23 cellular contexts compared by ENCODE assay signal in genomic region chr2:73217826-73218225, GRCh38. TPM values are rescaled to one million over a fixed set of nuclear protein-coding genes. Genes with fewer than 3 reads are reported as not detected.
A peak's percentile ranks its signal among the peaks of the same experiment; 100 is the strongest.
DNase-seq lines count a peak whose midpoint lies in the region; ATAC-seq and TF ChIP-seq lines count a peak whose summit lies in the region.
"Had no signal": no experiment of that assay in that cellular context is flagged by ENCODE, and none has a peak within 500 bp of the region (broad histone marks: within the 10 kb centered on the region; RNA-seq: fewer than 3 reads in every experiment).

No MANE protein-coding gene starts in this region.

- H3F3A ChIP-seq in PC-3 (ENCODE audit: low read length, unreplicated experiment): no peaks in the 10 kb centered on the region

- H3K9ac ChIP-seq in PC-3 (ENCODE audit: low read length): no peak overlapping the region

- H3K27me3 ChIP-seq in left ventricle myocardium inferior (ENCODE audit: low read depth) (no peaks in the 10 kb centered on the region), heart left ventricle (no peaks in the 10 kb centered on the region), PC-3 (ENCODE audit: low read length) (no peaks in the 10 kb centered on the region)
- H3K27me3 ChIP-seq: BE2C, SJSA1 had no signal

- H3K4me1 ChIP-seq in left ventricle myocardium inferior: peaks cover 38% of the 10 kb centered on the region
- peaks cover 0 to 28% (median 11%) of the 10 kb centered on the region in 12 donors for H3K4me1 ChIP-seq in heart left ventricle
- peaks cover 25% of the 10 kb centered on the region for H3K4me1 ChIP-seq in PC-3 (ENCODE audit: insufficient read depth, low read length)
- H3K4me1 ChIP-seq: BE2C had no signal

- H3K27me3 Mint-ChIP-seq in nephron (ENCODE audit: low read depth): no peaks in the 10 kb centered on the region

- peak overlapping the region in 2 of 3 experiments; percentile 25 to 37 for H3K4me3 Mint-ChIP-seq in nephron
- H3K4me3 Mint-ChIP-seq in stimulated activated effector memory CD8-positive, alpha-beta T cell treated with anti-CD3 and anti-CD28 coated beads, Interleukin-12 subunit alpha, Interleukin-12 subunit beta, amount 100 ng/mL, for 72 hours: no peak overlapping the region
- H3K4me3 Mint-ChIP-seq: GM23338 had no signal

- H3K9me3 ChIP-seq in left ventricle myocardium inferior (replicated peaks) (no peaks in the 10 kb centered on the region), heart left ventricle (no peaks in the 10 kb centered on the region), PC-3 (ENCODE audit: low read length) (no peaks in the 10 kb centered on the region)
- H3K9me3 ChIP-seq: BE2C, SJSA1 had no signal

- intact Hi-C loops in left ventricle myocardium inferior (cut with micrococcal nuclease): no loop called here
- intact Hi-C loops in heart left ventricle (cut with DNase I): no loop called here
- intact Hi-C loops in PC-3 (cut with micrococcal nuclease): no loop called here
- intact Hi-C loops in left colon (cut with DNase I, micrococcal nuclease): no loop called here

- CTCF ChIA-PET in PC-3 (lab: Charles Lee): no interaction called here

- POLR2A ChIA-PET in PC-3 (lab: Charles Lee; ENCODE audit: unreplicated experiment): no interaction called here

- H3K79me2 ChIP-seq in PC-3 (ENCODE audit: low read length): peaks cover 51% of the 10 kb centered on the region

- no TSS peak for BruUV-seq in PC-3 (replicated peaks; lab: Mats Ljungman, UMichigan)

- DNase-seq in left ventricle myocardium inferior (no peak), heart left ventricle (no peak), PC-3 (peak; percentile 19), DMS153 (lab: John Stamatoyannopoulos, UW) (no peak), left colon (no peak)
- DNase-seq in stimulated activated effector memory CD8-positive, alpha-beta T cell treated with anti-CD3 and anti-CD28 coated beads, Interleukin-12 subunit alpha, Interleukin-12 subunit beta, amount 100 ng/mL, for 72 hours (ENCODE audit: low spot score in 2 of 2): no peak
- DNase-seq: BE2C, COR-L47, HCEC 1CT, KG1, NCI-H1105 treated with DMSO at 0.1 percent for 48 hours, NCI-H1694, NCI-H2081, NCI-H2171, NCI-H446, NCI-H526 treated with DMSO at 0.1 percent for 48 hours, OCI-M1 had no signal

- no peak for TF ChIP-seq POLR2A in heart left ventricle (IDR thresholded peaks at IDR 0.05)

- H3K27ac Mint-ChIP-seq in nephron: no peak overlapping the region
- peak overlapping the region; percentile 67 for H3K27ac Mint-ChIP-seq in stimulated activated effector memory CD8-positive, alpha-beta T cell treated with anti-CD3 and anti-CD28 coated beads, Interleukin-12 subunit alpha, Interleukin-12 subunit beta, amount 100 ng/mL, for 72 hours
- H3K27ac Mint-ChIP-seq: GM23338 had no signal

- 83 to 97% (median 86%) methylated on average over 2 of the region's 2 CpGs for WGBS in heart left ventricle, 4 donors

- peaks cover 20% of the 10 kb centered on the region for H3K4me1 Mint-ChIP-seq in nephron
- H3K4me1 Mint-ChIP-seq in stimulated activated effector memory CD8-positive, alpha-beta T cell treated with anti-CD3 and anti-CD28 coated beads, Interleukin-12 subunit alpha, Interleukin-12 subunit beta, amount 100 ng/mL, for 72 hours: peaks cover 29% of the 10 kb centered on the region

- peaks cover 13% of the 10 kb centered on the region for H3K36me3 Mint-ChIP-seq in nephron (ENCODE audit: low read depth)
- H3K36me3 Mint-ChIP-seq in stimulated activated effector memory CD8-positive, alpha-beta T cell treated with anti-CD3 and anti-CD28 coated beads, Interleukin-12 subunit alpha, Interleukin-12 subunit beta, amount 100 ng/mL, for 72 hours: peaks cover 37% of the 10 kb centered on the region

- H3K4me3 ChIP-seq in left ventricle myocardium inferior (no peak overlapping the region), heart left ventricle (no peak overlapping the region), PC-3 (ENCODE audit: low read length) (no peak overlapping the region)
- H3K4me3 ChIP-seq: GM23338, SJSA1 had no signal

- H3K27ac ChIP-seq in left ventricle myocardium inferior (replicated peaks) (peak overlapping the region; percentile 46), heart left ventricle (peak overlapping the region in 1 of 12 donors; percentile 19), PC-3 (ENCODE audit: low read length) (no peak overlapping the region)
- H3K27ac ChIP-seq: SJSA1 had no signal

- no peaks in the 10 kb centered on the region for H3K9me3 Mint-ChIP-seq in nephron
- H3K9me3 Mint-ChIP-seq in stimulated activated effector memory CD8-positive, alpha-beta T cell treated with anti-CD3 and anti-CD28 coated beads, Interleukin-12 subunit alpha, Interleukin-12 subunit beta, amount 100 ng/mL, for 72 hours: no peaks in the 10 kb centered on the region
- H3K9me3 Mint-ChIP-seq: GM23338 had no signal

- H3K36me3 ChIP-seq in left ventricle myocardium inferior: peaks cover 31% of the 10 kb centered on the region
- H3K36me3 ChIP-seq in heart left ventricle: peaks cover 0 to 37% (median 27%) of the 10 kb centered on the region in 9 donors
- H3K36me3 ChIP-seq in PC-3 (ENCODE audit: low read depth, low read length): peaks cover 8% of the 10 kb centered on the region; the same call in 1 of the 2 replicates
- H3K36me3 ChIP-seq: BE2C had no signal

- TF ChIP-seq CTCF in left ventricle myocardium inferior (IDR thresholded peaks at IDR 0.05; ENCODE audit: borderline replicate concordance) (no peak), heart left ventricle (IDR thresholded peaks at IDR 0.05) (no peak), PC-3 (conservative IDR thresholded peaks at IDR 0.05; ENCODE audit: low read depth, low read length) (no peak), nephron (IDR thresholded peaks at IDR 0.05; ENCODE audit: unreplicated experiment in 3 of 3) (no peak)

- no peaks in the 10 kb centered on the region for H4K20me1 ChIP-seq in PC-3 (ENCODE audit: low read length)

- ATAC-seq in heart left ventricle: no peak
- ATAC-seq in PC-3: no peak
- ATAC-seq in stimulated activated effector memory CD8-positive, alpha-beta T cell treated with anti-CD3 and anti-CD28 coated beads, Interleukin-12 subunit alpha, Interleukin-12 subunit beta, amount 100 ng/mL, for 72 hours: no peak
- no peak for ATAC-seq in left colon
- ATAC-seq: GM23338, Right ventricle myocardium inferior had no signal

- no peak overlapping the region for H2AFZ ChIP-seq in PC-3 (ENCODE audit: low read length)
- H2AFZ ChIP-seq: GM23338 had no signal

- H3K4me2 ChIP-seq in PC-3 (ENCODE audit: low read length): peak overlapping the region; percentile 15; the same call in 1 of the 2 replicates
- H3K4me2 ChIP-seq: GM23338 had no signal

- H3K9me2 ChIP-seq in PC-3 (replicated peaks; ENCODE audit: low read length): no peaks in the 10 kb centered on the region

RNA-seq across cellular contexts. Expression of gene SMYD5, which starts 3.8 kb away (rescaled TPM):
- total RNA-seq in left ventricle myocardium inferior (18.2 TPM), heart left ventricle (10 to 100 TPM; 14.0 to 26.8 (median 20.0) TPM), PC-3 (2014; rRNA removed) (47.1 and 49.4 TPM in 2 replicates), left colon (10 to 100 TPM in 1 of 2 donors, 1 to 10 TPM in 1; 9.2 to 14.4 TPM)
- 10 to 100 TPM; 14.4 to 29.2 TPM for polyA plus RNA-seq in heart left ventricle

RNA-seq across cellular contexts. Expression of gene PRADC1, which starts 15.2 kb away (rescaled TPM):
- 97.4 TPM for total RNA-seq in left ventricle myocardium inferior
- 100 to 1,000 TPM in 2 of 9 donors, 10 to 100 TPM in 7; 57.2 to 153 (median 85.1) TPM for total RNA-seq in heart left ventricle
- polyA plus RNA-seq in heart left ventricle: 100 to 1,000 TPM in 1 of 2 donors, 10 to 100 TPM in 1; 90.8 to 155 TPM
- 62.5 and 65.7 TPM in 2 replicates for total RNA-seq in PC-3 (2014; rRNA removed)
- 10 to 100 TPM; 40.2 to 51.9 TPM for total RNA-seq in left colon

RNA-seq across cellular contexts. Expression of gene NOTO, which starts 15.5 kb away (rescaled TPM):
- not detected for total RNA-seq in left ventricle myocardium inferior
- not detected for total RNA-seq in heart left ventricle
- polyA plus RNA-seq in heart left ventricle: not detected
- total RNA-seq in PC-3 (2014; rRNA removed): 0.07 TPM in 1 of 2 replicates, not detected in the other
- total RNA-seq in left colon: under 1 TPM in 1 of 2 donors, not detected in 1; 0.08 TPM
- total RNA-seq: G401, HT1080, Right ventricle myocardium inferior, SJSA1 had no signal

RNA-seq across cellular contexts. Expression of gene CCT7, which starts 16.3 kb away (rescaled TPM):
- total RNA-seq in left ventricle myocardium inferior: 197 TPM
- 100 to 1,000 TPM; 156 to 234 (median 198) TPM for total RNA-seq in heart left ventricle
- 100 to 1,000 TPM; 261 to 328 TPM for polyA plus RNA-seq in heart left ventricle
- 517 and 538 TPM in 2 replicates for total RNA-seq in PC-3 (2014; rRNA removed)
- 100 to 1,000 TPM; 120 to 140 TPM for total RNA-seq in left colon
